ENCODE assay signal across 20 cellular contexts in genomic region chr16:9798474-9798873, GRCh38.
DNase-seq lines count a peak whose midpoint lies in the region; ATAC-seq, FAIRE-seq and TF ChIP-seq lines count a peak whose summit lies in the region.
"Had no signal": no experiment of that assay in that cellular context is flagged by ENCODE, and none has a peak within 500 bp of the region (broad histone marks: within the 10 kb centered on the region; RNA-seq: fewer than 3 reads in every experiment).

No MANE protein-coding gene starts in this region.

- no peaks in the 10 kb centered on the region for H3K9me3 ChIP-seq in A549
- no peaks in the 10 kb centered on the region for H3K9me3 ChIP-seq in right cardiac atrium (ENCODE audit: control insufficient read depth, low read length)
- H3K9me3 ChIP-seq: BLaER1 treated with 17β-estradiol and CSF1 and Interleukin-3, amounts not matched to agents 10 nM and 100 nM; Caco-2; Peyer's patch had no signal

- intact Hi-C loops in Right ventricle myocardium superior (cut with DNase I) (no loop called here), right cardiac atrium (cut with DNase I) (no loop called here)

- TF ChIP-seq POLR2A in A549 (IDR thresholded peaks at IDR 0.05; ENCODE audit: low read length), result no peak

- H3K4me2 ChIP-seq in A549, result no peak overlapping the region

- H3K4me3 ChIP-seq in A549, result no peak overlapping the region
- no peak overlapping the region for H3K4me3 ChIP-seq in right cardiac atrium (ENCODE audit: low read length)
- H3K4me3 ChIP-seq: BLaER1 treated with 17β-estradiol and CSF1 and Interleukin-3, amounts not matched to agents 10 nM and 100 nM; GM12878; Peyer's patch had no signal

- H3K9me3 Mint-ChIP-seq in activated CD8-positive, alpha-beta T cell treated with anti-CD3 and anti-CD28 coated beads, Interleukin-2, amount 10 ng/mL, durations not matched to agents 7 days and 5 days (ENCODE audit: insufficient read depth), result peaks cover 7% of the 10 kb centered on the region

- no peak overlapping the region for H3K27ac Mint-ChIP-seq in activated CD8-positive, alpha-beta T cell treated with anti-CD3 and anti-CD28 coated beads, Interleukin-2, amount 10 ng/mL, durations not matched to agents 7 days and 5 days
- H3K27ac Mint-ChIP-seq: CD4-positive, alpha-beta memory T cell; T-helper 1 cell treated with Interleukin-12 subunit alpha and Interleukin-12 subunit beta and Interleukin-4 antibody, amounts not matched to agents 30 μg/mL and 1 μg/mL, for 36 hours had no signal

- POLR2A ChIA-PET in A549 (lab: Yijun Ruan, JAX), result no interaction called here
- POLR2A ChIA-PET in activated CD8-positive, alpha-beta T cell treated with anti-CD3 and anti-CD28 coated beads, Interleukin-2, amount 10 ng/mL, durations not matched to agents 7 days and 5 days (lab: Charles Lee), result no interaction called here

- no peak for TF ChIP-seq EP300 in A549 (IDR thresholded peaks at IDR 0.05)

- TF ChIP-seq RAD21 in A549 (conservative IDR thresholded peaks at IDR 0.05 in 1 of 2, IDR thresholded peaks at IDR 0.05 in 1 of 2), result no peak

- H3K27ac ChIP-seq in A549, result no peak overlapping the region
- H3K27ac ChIP-seq in right cardiac atrium (ENCODE audit: low read length), result peak overlapping the region; percentile 93
- H3K27ac ChIP-seq: Peyer's patch had no signal

- TF ChIP-seq CTCF in A549 (IDR thresholded peaks at IDR 0.05), result no peak

- CTCF ChIA-PET in A549 (lab: Yijun Ruan, JAX), result no interaction called here
- CTCF ChIA-PET in activated CD8-positive, alpha-beta T cell treated with anti-CD3 and anti-CD28 coated beads, Interleukin-2, amount 10 ng/mL, durations not matched to agents 7 days and 5 days (lab: Charles Lee), result no interaction called here

- no peaks in the 10 kb centered on the region for H3K4me1 Mint-ChIP-seq in activated CD8-positive, alpha-beta T cell treated with anti-CD3 and anti-CD28 coated beads, Interleukin-2, amount 10 ng/mL, durations not matched to agents 7 days and 5 days (ENCODE audit: low read depth)
- H3K4me1 Mint-ChIP-seq: CD4-positive, alpha-beta memory T cell had no signal

- H3K27me3 Mint-ChIP-seq in activated CD8-positive, alpha-beta T cell treated with anti-CD3 and anti-CD28 coated beads, Interleukin-2, amount 10 ng/mL, durations not matched to agents 7 days and 5 days (ENCODE audit: low read depth), result no peaks in the 10 kb centered on the region
- H3K27me3 Mint-ChIP-seq: CD4-positive, alpha-beta memory T cell had no signal

- H3K4me3 Mint-ChIP-seq in activated CD8-positive, alpha-beta T cell treated with anti-CD3 and anti-CD28 coated beads, Interleukin-2, amount 10 ng/mL, durations not matched to agents 7 days and 5 days, result no peak overlapping the region
- H3K4me3 Mint-ChIP-seq: CD4-positive, alpha-beta memory T cell; T-helper 1 cell treated with Interleukin-12 subunit alpha and Interleukin-12 subunit beta and Interleukin-4 antibody, amounts not matched to agents 30 μg/mL and 1 μg/mL, for 36 hours had no signal

- FAIRE-seq in A549 (lab: Jason Lieb, UNC), result no peak
- FAIRE-seq: GM12878, H54 had no signal

- 0% methylated on average over 1 of the region's 1 CpG for WGBS in A549 (ENCODE audit: missing lambda C conversion rate)
- 47% methylated on average over 1 of the region's 1 CpG for WGBS in right cardiac atrium

- H3K27me3 ChIP-seq in right cardiac atrium (ENCODE audit: control insufficient read depth, insufficient read depth), result no peaks in the 10 kb centered on the region
- H3K27me3 ChIP-seq: BLaER1 treated with 17β-estradiol and CSF1 and Interleukin-3, amounts not matched to agents 10 nM and 100 nM; Peyer's patch had no signal

- no peak for DNase-seq in A549 (ENCODE audit: low read depth in 1 of 2, low spot score in 1 of 2)
- DNase-seq in Daoy (ENCODE audit: low read depth), result peak; percentile 9
- no peak for DNase-seq in Right ventricle myocardium superior
- no peak for DNase-seq in right cardiac atrium
- no peak for DNase-seq in activated CD8-positive, alpha-beta T cell treated with anti-CD3 and anti-CD28 coated beads, Interleukin-2, amount 10 ng/mL, durations not matched to agents 7 days and 5 days
- DNase-seq: Caco-2; CD4-positive, alpha-beta memory T cell; Karpas-422; NCI-H1092; NCI-H1436; NCI-H1930; NCI-H345; NCI-H526; Peyer's patch had no signal

- H3K36me3 Mint-ChIP-seq in activated CD8-positive, alpha-beta T cell treated with anti-CD3 and anti-CD28 coated beads, Interleukin-2, amount 10 ng/mL, durations not matched to agents 7 days and 5 days (ENCODE audit: low read depth), result no peaks in the 10 kb centered on the region
- H3K36me3 Mint-ChIP-seq: CD4-positive, alpha-beta memory T cell had no signal

- ATAC-seq in A549 (no peak), Right ventricle myocardium superior (ENCODE audit: poor library complexity) (peak; percentile 87), right cardiac atrium (peak; percentile 78 to 79), HG02973 (IDR thresholded peaks at IDR 0.05; ENCODE audit: unreplicated experiment) (no peak), GM21526 (IDR thresholded peaks at IDR 0.05; ENCODE audit: low FRiP score, unreplicated experiment) (no peak)
- no peak for ATAC-seq in activated CD8-positive, alpha-beta T cell treated with anti-CD3 and anti-CD28 coated beads, Interleukin-2, amount 10 ng/mL, durations not matched to agents 7 days and 5 days
- ATAC-seq: GM12878 had no signal

- no peaks in the 10 kb centered on the region for H3K4me1 ChIP-seq in A549
- peaks cover 5% of the 10 kb centered on the region for H3K4me1 ChIP-seq in right cardiac atrium (ENCODE audit: control insufficient read depth, insufficient read depth, low read length)
- H3K4me1 ChIP-seq: Peyer's patch had no signal

TF ChIP-seq in A549, 52 proteins besides CTCF, POLR2A, EP300 and RAD21:
- TF ChIP-seq JUN (IDR thresholded peaks at IDR 0.05) (no peak), ESRRA (IDR thresholded peaks at IDR 0.05; ENCODE audit: borderline replicate concordance, low read length) (no peak), MAX (IDR thresholded peaks at IDR 0.05) (no peak), MAFK (IDR thresholded peaks at IDR 0.05; ENCODE audit: partially characterized antibody) (no peak), ATOH8 (CRISPR knock-in tag; IDR thresholded peaks at IDR 0.05; ENCODE audit: low read depth) (no peak), GATA3 (IDR thresholded peaks at IDR 0.05; ENCODE audit: borderline replicate concordance) (no peak), FOSL2 (IDR thresholded peaks at IDR 0.05) (no peak), FOSL2 (CRISPR knock-in tag; IDR thresholded peaks at IDR 0.05) (peak; percentile 26; the same call in 1 of the 2 replicates)
TF ChIP-seq in A549: peak in this region for 1.

Comparison
In these comparisons a context has a peak if more than half of its experiments do, and no peak if none do; other contexts are left out.
1. ATAC-seq: peak in Right ventricle myocardium superior (single experiment) and right cardiac atrium (2 of 2); none in A549 (0 of 2), activated CD8-positive, alpha-beta T cell treated with anti-CD3 and anti-CD28 coated beads, Interleukin-2, amount 10 ng/mL, durations not matched to agents 7 days and 5 days (single experiment), HG02973 (single experiment) and GM21526 (single experiment).